Comparison of ENCODE assay signal across 2 cellular contexts in the genomic region with DNA sequence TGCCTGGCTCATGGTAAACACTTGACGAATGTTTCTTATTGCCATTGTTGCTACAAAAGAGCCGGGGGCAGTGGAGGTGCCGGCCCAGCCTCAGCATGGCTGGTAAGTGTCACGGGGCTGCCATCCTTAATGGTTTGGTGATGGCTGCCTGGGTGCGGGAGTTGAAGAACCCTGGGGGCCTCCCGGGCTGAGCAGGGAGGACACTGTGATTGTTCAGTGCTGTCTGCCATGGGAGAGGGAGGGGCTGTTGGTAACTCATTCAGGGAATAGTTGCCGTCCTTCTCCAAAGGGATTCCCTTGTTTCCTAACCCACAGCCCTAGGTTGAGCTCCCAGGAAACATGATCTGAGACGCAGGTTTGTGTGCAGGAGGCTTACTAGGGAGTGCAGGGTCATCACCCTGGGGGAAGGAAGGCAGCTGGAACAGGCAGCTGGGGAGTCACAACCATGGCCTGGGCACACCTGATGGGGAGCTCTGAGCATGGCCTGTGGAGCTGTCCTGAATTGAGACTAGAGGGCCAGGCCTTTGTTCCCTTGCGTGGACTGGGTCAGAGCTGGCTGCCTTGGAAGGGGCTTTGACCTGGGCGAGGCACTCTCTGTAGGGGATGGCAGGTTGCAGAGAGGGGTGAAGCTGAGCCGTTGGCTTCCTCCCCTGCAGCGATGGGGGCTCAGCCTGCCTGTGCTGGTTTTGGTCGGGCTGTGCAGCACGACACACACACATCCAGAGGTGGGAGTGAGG.
TF ChIP-seq lines count a peak whose summit lies in the region.

No MANE protein-coding gene starts in this region.

TF ChIP-seq in SK-N-SH, 30 proteins besides CTCF, POLR2A, EP300 and RAD21 (continued from another document):
- TF ChIP-seq, protein P1, sequence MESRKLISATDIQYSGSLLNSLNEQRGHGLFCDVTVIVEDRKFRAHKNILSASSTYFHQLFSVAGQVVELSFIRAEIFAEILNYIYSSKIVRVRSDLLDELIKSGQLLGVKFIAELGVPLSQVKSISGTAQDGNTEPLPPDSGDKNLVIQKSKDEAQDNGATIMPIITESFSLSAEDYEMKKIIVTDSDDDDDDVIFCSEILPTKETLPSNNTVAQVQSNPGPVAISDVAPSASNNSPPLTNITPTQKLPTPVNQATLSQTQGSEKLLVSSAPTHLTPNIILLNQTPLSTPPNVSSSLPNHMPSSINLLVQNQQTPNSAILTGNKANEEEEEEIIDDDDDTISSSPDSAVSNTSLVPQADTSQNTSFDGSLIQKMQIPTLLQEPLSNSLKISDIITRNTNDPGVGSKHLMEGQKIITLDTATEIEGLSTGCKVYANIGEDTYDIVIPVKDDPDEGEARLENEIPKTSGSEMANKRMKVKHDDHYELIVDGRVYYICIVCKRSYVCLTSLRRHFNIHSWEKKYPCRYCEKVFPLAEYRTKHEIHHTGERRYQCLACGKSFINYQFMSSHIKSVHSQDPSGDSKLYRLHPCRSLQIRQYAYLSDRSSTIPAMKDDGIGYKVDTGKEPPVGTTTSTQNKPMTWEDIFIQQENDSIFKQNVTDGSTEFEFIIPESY (IDR thresholded peaks at IDR 0.05; ENCODE audit: borderline replicate concordance, low read depth) = no peak
- TF ChIP-seq USF1 (IDR thresholded peaks at IDR 0.05; ENCODE audit: borderline replicate concordance, low read depth) = no peak
- no peak for TF ChIP-seq CHD2 (IDR thresholded peaks at IDR 0.05; ENCODE audit: low read length, partially characterized antibody)
- TF ChIP-seq SIN3A (IDR thresholded peaks at IDR 0.05; ENCODE audit: borderline replicate concordance, low read depth, low read length) = no peak
- no peak for TF ChIP-seq TEAD4 (IDR thresholded peaks at IDR 0.05; ENCODE audit: borderline replicate concordance, insufficient read depth)
- TF ChIP-seq MEF2A (IDR thresholded peaks at IDR 0.05; ENCODE audit: borderline replicate concordance, low read depth) = no peak
- TF ChIP-seq SMC3 (IDR thresholded peaks at IDR 0.05; ENCODE audit: low read depth, low read length) = no peak
- no peak for TF ChIP-seq GATA2 (CRISPR knock-in tag; IDR thresholded peaks at IDR 0.05)
- TF ChIP-seq FOXJ3 (CRISPR knock-in tag; IDR thresholded peaks at IDR 0.05) = no peak
- TF ChIP-seq, protein P2, sequence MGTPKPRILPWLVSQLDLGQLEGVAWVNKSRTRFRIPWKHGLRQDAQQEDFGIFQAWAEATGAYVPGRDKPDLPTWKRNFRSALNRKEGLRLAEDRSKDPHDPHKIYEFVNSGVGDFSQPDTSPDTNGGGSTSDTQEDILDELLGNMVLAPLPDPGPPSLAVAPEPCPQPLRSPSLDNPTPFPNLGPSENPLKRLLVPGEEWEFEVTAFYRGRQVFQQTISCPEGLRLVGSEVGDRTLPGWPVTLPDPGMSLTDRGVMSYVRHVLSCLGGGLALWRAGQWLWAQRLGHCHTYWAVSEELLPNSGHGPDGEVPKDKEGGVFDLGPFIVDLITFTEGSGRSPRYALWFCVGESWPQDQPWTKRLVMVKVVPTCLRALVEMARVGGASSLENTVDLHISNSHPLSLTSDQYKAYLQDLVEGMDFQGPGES (IDR thresholded peaks at IDR 0.05; ENCODE audit: low read depth, low read length) = no peak
- TF ChIP-seq, protein P3, sequence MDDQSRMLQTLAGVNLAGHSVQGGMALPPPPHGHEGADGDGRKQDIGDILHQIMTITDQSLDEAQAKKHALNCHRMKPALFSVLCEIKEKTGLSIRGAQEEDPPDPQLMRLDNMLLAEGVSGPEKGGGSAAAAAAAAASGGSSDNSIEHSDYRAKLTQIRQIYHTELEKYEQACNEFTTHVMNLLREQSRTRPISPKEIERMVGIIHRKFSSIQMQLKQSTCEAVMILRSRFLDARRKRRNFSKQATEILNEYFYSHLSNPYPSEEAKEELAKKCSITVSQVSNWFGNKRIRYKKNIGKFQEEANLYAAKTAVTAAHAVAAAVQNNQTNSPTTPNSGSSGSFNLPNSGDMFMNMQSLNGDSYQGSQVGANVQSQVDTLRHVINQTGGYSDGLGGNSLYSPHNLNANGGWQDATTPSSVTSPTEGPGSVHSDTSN (IDR thresholded peaks at IDR 0.05) = no peak

TF ChIP-seq in SK-N-SH treated with all-trans-retinoic acid at 6 μM for 48 hours, 23 proteins besides CTCF, POLR2A, EP300 and RAD21 (continued from another document):
- no peak for TF ChIP-seq CSRNP3 (CRISPR knock-in tag; IDR thresholded peaks at IDR 0.05)
- TF ChIP-seq TOX (CRISPR knock-in tag; IDR thresholded peaks at IDR 0.05; ENCODE audit: borderline replicate concordance) = no peak
- no peak for TF ChIP-seq GLIS3 (CRISPR knock-in tag; IDR thresholded peaks at IDR 0.05)
- no peak for TF ChIP-seq ARNTL (CRISPR knock-in tag; IDR thresholded peaks at IDR 0.05; ENCODE audit: borderline replicate concordance, low read depth)
- TF ChIP-seq PATZ1 (CRISPR knock-in tag; IDR thresholded peaks at IDR 0.05; ENCODE audit: borderline replicate concordance) = no peak
- no peak for TF ChIP-seq ZFP3 (CRISPR knock-in tag; IDR thresholded peaks at IDR 0.05)
- TF ChIP-seq RARB (CRISPR knock-in tag; IDR thresholded peaks at IDR 0.05) = no peak
- TF ChIP-seq, protein P4, sequence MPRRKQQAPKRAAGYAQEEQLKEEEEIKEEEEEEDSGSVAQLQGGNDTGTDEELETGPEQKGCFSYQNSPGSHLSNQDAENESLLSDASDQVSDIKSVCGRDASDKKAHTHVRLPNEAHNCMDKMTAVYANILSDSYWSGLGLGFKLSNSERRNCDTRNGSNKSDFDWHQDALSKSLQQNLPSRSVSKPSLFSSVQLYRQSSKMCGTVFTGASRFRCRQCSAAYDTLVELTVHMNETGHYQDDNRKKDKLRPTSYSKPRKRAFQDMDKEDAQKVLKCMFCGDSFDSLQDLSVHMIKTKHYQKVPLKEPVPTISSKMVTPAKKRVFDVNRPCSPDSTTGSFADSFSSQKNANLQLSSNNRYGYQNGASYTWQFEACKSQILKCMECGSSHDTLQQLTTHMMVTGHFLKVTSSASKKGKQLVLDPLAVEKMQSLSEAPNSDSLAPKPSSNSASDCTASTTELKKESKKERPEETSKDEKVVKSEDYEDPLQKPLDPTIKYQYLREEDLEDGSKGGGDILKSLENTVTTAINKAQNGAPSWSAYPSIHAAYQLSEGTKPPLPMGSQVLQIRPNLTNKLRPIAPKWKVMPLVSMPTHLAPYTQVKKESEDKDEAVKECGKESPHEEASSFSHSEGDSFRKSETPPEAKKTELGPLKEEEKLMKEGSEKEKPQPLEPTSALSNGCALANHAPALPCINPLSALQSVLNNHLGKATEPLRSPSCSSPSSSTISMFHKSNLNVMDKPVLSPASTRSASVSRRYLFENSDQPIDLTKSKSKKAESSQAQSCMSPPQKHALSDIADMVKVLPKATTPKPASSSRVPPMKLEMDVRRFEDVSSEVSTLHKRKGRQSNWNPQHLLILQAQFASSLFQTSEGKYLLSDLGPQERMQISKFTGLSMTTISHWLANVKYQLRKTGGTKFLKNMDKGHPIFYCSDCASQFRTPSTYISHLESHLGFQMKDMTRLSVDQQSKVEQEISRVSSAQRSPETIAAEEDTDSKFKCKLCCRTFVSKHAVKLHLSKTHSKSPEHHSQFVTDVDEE (CRISPR knock-in tag; IDR thresholded peaks at IDR 0.05) = no peak
- no peak for TF ChIP-seq ESRRG (CRISPR knock-in tag; IDR thresholded peaks at IDR 0.05)
